1 cellular context compared by ENCODE assay signal in genomic region chr22:20916916-20917810, GRCh38.
TF ChIP-seq lines count a peak whose summit lies in the region.

CRKL (plus strand) TSS chr22:20917407; CDS start chr22:20917935, 528 bp downstream.

TF ChIP-seq in HepG2, 621 proteins besides CTCF, POLR2A, EP300 and RAD21 (continued from another document and continues in another):
- TF ChIP-seq PLSCR1 (CRISPR knock-in tag; IDR thresholded peaks at IDR 0.05; ENCODE audit: borderline replicate concordance) (no peak), ZNF280D (CRISPR knock-in tag; IDR thresholded peaks at IDR 0.05) (peak; percentile 56; the same call in 1 of the 2 replicates), ZNF124 (CRISPR knock-in tag; IDR thresholded peaks at IDR 0.05) (peak; percentile 93), ZNF503 (CRISPR knock-in tag; IDR thresholded peaks at IDR 0.05) (peak; percentile 43; the same call in 1 of the 2 replicates), ZBTB25 (CRISPR knock-in tag; IDR thresholded peaks at IDR 0.05) (peak; percentile 79; the same call in 1 of the 2 replicates), RBM22 (optimal IDR thresholded peaks at IDR 0.05; ENCODE audit: low read length) (peak; percentile 42), TFDP2 (CRISPR knock-in tag; IDR thresholded peaks at IDR 0.05) (peak; percentile 91), SP2 (CRISPR knock-in tag; IDR thresholded peaks at IDR 0.05) (peak; percentile 59), CREB1 (IDR thresholded peaks at IDR 0.05) (peak; percentile 95), CREB1 (CRISPR knock-in tag; IDR thresholded peaks at IDR 0.05) (peak; percentile 85), ZNF589 (CRISPR knock-in tag; conservative IDR thresholded peaks at IDR 0.05) (no peak), JARID2 (CRISPR knock-in tag; IDR thresholded peaks at IDR 0.05; ENCODE audit: insufficient replicate concordance) (no peak), ZBTB1 (CRISPR knock-in tag; IDR thresholded peaks at IDR 0.05; ENCODE audit: borderline replicate concordance) (no peak), LCORL (IDR thresholded peaks at IDR 0.05) (no peak), LCORL (CRISPR knock-in tag; IDR thresholded peaks at IDR 0.05) (peak; percentile 84), PHB2 (IDR thresholded peaks at IDR 0.05; ENCODE audit: partially characterized antibody) (no peak), TAF15 (IDR thresholded peaks at IDR 0.05; ENCODE audit: low read depth, low read length, poor library complexity, severe bottlenecking) (peak; percentile 33), RXRB (CRISPR knock-in tag; IDR thresholded peaks at IDR 0.05; ENCODE audit: borderline replicate concordance) (peak; percentile 85), KDM2A (CRISPR knock-in tag; IDR thresholded peaks at IDR 0.05; ENCODE audit: borderline replicate concordance, low read depth) (peak; percentile 96), POLR2AphosphoS2 (IDR thresholded peaks at IDR 0.05; ENCODE audit: low read depth, low read length) (no peak), THYN1 (CRISPR knock-in tag; IDR thresholded peaks at IDR 0.05; ENCODE audit: borderline replicate concordance, low read depth) (no peak), EZH2 (conservative IDR thresholded peaks at IDR 0.05; ENCODE audit: low read depth, low read length) (no peak), FIP1L1 (IDR thresholded peaks at IDR 0.05; ENCODE audit: borderline replicate concordance, insufficient read depth, low read depth, low read length) (0 out of 2 replicates have a peak, but pooled peaks have one; percentile 74), IRF2 (CRISPR knock-in tag; IDR thresholded peaks at IDR 0.05) (peak; percentile 85; the same call in 1 of the 2 replicates), CBX5 (CRISPR knock-in tag; IDR thresholded peaks at IDR 0.05; ENCODE audit: borderline replicate concordance) (peak; percentile 72; the same call in 1 of the 2 replicates), ZFP62 (CRISPR knock-in tag; IDR thresholded peaks at IDR 0.05) (no peak), NFIB (CRISPR knock-in tag; IDR thresholded peaks at IDR 0.05; ENCODE audit: borderline replicate concordance) (no peak), ZNF790 (CRISPR knock-in tag; IDR thresholded peaks at IDR 0.05; ENCODE audit: borderline replicate concordance) (0 out of 2 replicates have a peak, but pooled peaks have one; percentile 57), ZBTB4 (CRISPR knock-in tag; IDR thresholded peaks at IDR 0.05; ENCODE audit: borderline replicate concordance) (peak; percentile 81), MZF1 (CRISPR knock-in tag; IDR thresholded peaks at IDR 0.05; ENCODE audit: borderline replicate concordance) (no peak), ZNF674 (CRISPR knock-in tag; IDR thresholded peaks at IDR 0.05; ENCODE audit: low read depth) (no peak), MLXIP (CRISPR knock-in tag; IDR thresholded peaks at IDR 0.05; ENCODE audit: borderline replicate concordance) (no peak), FOXO4 (CRISPR knock-in tag; conservative IDR thresholded peaks at IDR 0.05) (peak; percentile 91; the same call in 1 of the 2 replicates), ZMYM4 (CRISPR knock-in tag; IDR thresholded peaks at IDR 0.05) (peak; percentile 89; the same call in 1 of the 2 replicates), ATAD3A (CRISPR knock-in tag; IDR thresholded peaks at IDR 0.05) (no peak), ZNF766 (CRISPR knock-in tag; IDR thresholded peaks at IDR 0.05; ENCODE audit: borderline replicate concordance) (peak; percentile 35; the same call in 1 of the 2 replicates), CEBPB (IDR thresholded peaks at IDR 0.05; ENCODE audit: borderline replicate concordance, low read depth, low read length) (peak; percentile 63; the same call in 1 of the 2 replicates), NR2C2 (CRISPR knock-in tag; IDR thresholded peaks at IDR 0.05; ENCODE audit: borderline replicate concordance) (peak; percentile 83), FOXK2 (IDR thresholded peaks at IDR 0.05) (peak; percentile 48; the same call in 1 of the 2 replicates), ZNF333 (CRISPR knock-in tag; IDR thresholded peaks at IDR 0.05; ENCODE audit: borderline replicate concordance) (peak; percentile 86), ATRX (CRISPR knock-in tag; IDR thresholded peaks at IDR 0.05; ENCODE audit: borderline replicate concordance) (no peak), ZFP36L2 (CRISPR knock-in tag; IDR thresholded peaks at IDR 0.05) (no peak; the same call in 1 of the 2 replicates), ZNF337 (CRISPR knock-in tag; IDR thresholded peaks at IDR 0.05; ENCODE audit: borderline replicate concordance, low read depth) (peak; percentile 62; the same call in 1 of the 2 replicates), ZNF253 (CRISPR knock-in tag; IDR thresholded peaks at IDR 0.05; ENCODE audit: borderline replicate concordance) (no peak), ZNF704 (CRISPR knock-in tag; IDR thresholded peaks at IDR 0.05; ENCODE audit: borderline replicate concordance) (0 out of 2 replicates have a peak, but pooled peaks have one; percentile 16), BORCS8-MEF2B (CRISPR knock-in tag; IDR thresholded peaks at IDR 0.05) (peak; percentile 49; the same call in 1 of the 2 replicates), ZNF232 (CRISPR knock-in tag; IDR thresholded peaks at IDR 0.05; ENCODE audit: borderline replicate concordance) (no peak; the same call in 1 of the 2 replicates), KDM3A (CRISPR knock-in tag; IDR thresholded peaks at IDR 0.05; ENCODE audit: low read depth) (peak; percentile 97), ISX (CRISPR knock-in tag; conservative IDR thresholded peaks at IDR 0.05) (no peak)
